In genomic region chr2:77588438-77588837, GRCh38 we compare ENCODE assay signal across 29 cellular contexts.
"Had no signal": no experiment of that assay in that cellular context is flagged by ENCODE, and none has a peak within 500 bp of the region (broad histone marks: within the 10 kb centered on the region; RNA-seq: fewer than 3 reads in every experiment).

No MANE protein-coding gene starts in this region.

- H3K4me3 ChIP-seq: pancreas, psoas muscle, skin epidermis, smooth muscle cell, spleen, suprapubic skin, testis, tibial artery, transverse colon, upper lobe of right lung, uterus had no signal

- H3K9me3 ChIP-seq: neutrophil, pancreas, psoas muscle, testis, tibial artery, transverse colon, upper lobe of right lung, uterus had no signal

- FAIRE-seq: pancreas had no signal

- H3K4me3 Mint-ChIP-seq: naive thymus-derived CD8-positive, alpha-beta T cell; natural killer cell treated with Interleukin-12 subunit alpha and Interleukin-12 subunit beta and Interleukin-15 and Interleukin-18, amount 100 ng/mL, for 72 hours; nephron progenitor cell; stimulated activated memory B cell treated with anti-CD40 and anti-IgM and Interleukin-4, amounts not matched to agents 10 μg/mL and 1 μg/mL and 100 μg/mL, for 72 hours; stimulated activated naive CD8-positive, alpha-beta T cell treated with anti-CD3 and anti-CD28 coated beads, Interleukin-15, amount 100 ng/mL, for 72 hours; type B pancreatic cell had no signal

- H3K27ac ChIP-seq: neutrophil, pancreas, psoas muscle, skin epidermis, spleen, suprapubic skin, testis, tibial artery, transverse colon, upper lobe of right lung, uterus had no signal

- ATAC-seq: naive thymus-derived CD8-positive, alpha-beta T cell; natural killer cell treated with Interleukin-12 subunit alpha and Interleukin-12 subunit beta and Interleukin-15 and Interleukin-18, amount 100 ng/mL, for 72 hours; pancreas; psoas muscle; right cardiac atrium; sciatic nerve; stimulated activated memory B cell treated with anti-CD40 and anti-IgM and Interleukin-4, amounts not matched to agents 10 μg/mL and 1 μg/mL and 100 μg/mL, for 72 hours; stimulated activated naive CD8-positive, alpha-beta T cell treated with anti-CD3 and anti-CD28 coated beads, Interleukin-15, amount 100 ng/mL, for 72 hours; stimulated activated naive CD8-positive, alpha-beta T cell treated with anti-CD3 and anti-CD28 coated beads, Interleukin-15, Interleukin-2, amounts not matched to agents 100 U/mL and 50 U/mL, for 24 hours; upper lobe of right lung had no signal

- H3K36me3 Mint-ChIP-seq: stimulated activated memory B cell treated with anti-CD40 and anti-IgM and Interleukin-4, amounts not matched to agents 10 μg/mL and 1 μg/mL and 100 μg/mL, for 72 hours; type B pancreatic cell had no signal

- H3K27me3 ChIP-seq: neutrophil, pancreas, spleen, suprapubic skin, testis, tibial artery, transverse colon, upper lobe of right lung, uterus had no signal

- H3K4me1 Mint-ChIP-seq: naive thymus-derived CD8-positive, alpha-beta T cell; stimulated activated memory B cell treated with anti-CD40 and anti-IgM and Interleukin-4, amounts not matched to agents 10 μg/mL and 1 μg/mL and 100 μg/mL, for 72 hours; stimulated activated naive CD8-positive, alpha-beta T cell treated with anti-CD3 and anti-CD28 coated beads, Interleukin-15, amount 100 ng/mL, for 72 hours had no signal

- H3K27me3 Mint-ChIP-seq: naive thymus-derived CD8-positive, alpha-beta T cell; natural killer cell treated with Interleukin-12 subunit alpha and Interleukin-12 subunit beta and Interleukin-15 and Interleukin-18, amount 100 ng/mL, for 72 hours; stimulated activated memory B cell treated with anti-CD40 and anti-IgM and Interleukin-4, amounts not matched to agents 10 μg/mL and 1 μg/mL and 100 μg/mL, for 72 hours; stimulated activated naive CD8-positive, alpha-beta T cell treated with anti-CD3 and anti-CD28 coated beads, Interleukin-15, amount 100 ng/mL, for 72 hours; type B pancreatic cell had no signal

- H3K36me3 ChIP-seq: neutrophil, pancreas, spleen, suprapubic skin, tibial artery, transverse colon, upper lobe of right lung, uterus had no signal

- DNase-seq: naive thymus-derived CD8-positive, alpha-beta T cell; nephron progenitor cell; nucleus accumbens; pancreas; psoas muscle; right cardiac atrium; spleen; stimulated activated CD4-positive, alpha-beta T cell treated with anti-CD3 and anti-CD28 coated beads, Interleukin-12 subunit alpha, Interleukin-12 subunit beta, amount 100 ng/mL, for 4 hours; stimulated activated CD4-positive, alpha-beta T cell treated with anti-CD3 and anti-CD28 coated beads, Interleukin-1b, Interleukin-23, amount 100 ng/mL, for 48 hours; stimulated activated CD4-positive, alpha-beta T cell treated with anti-CD3 and anti-CD28 coated beads, Interleukin-4, amount 100 ng/mL, for 1 hour; stimulated activated CD4-positive, alpha-beta T cell treated with anti-CD3 and anti-CD28 coated beads, Interleukin-4, amount 100 ng/mL, for 4 hours; stimulated activated CD8-positive, alpha-beta memory T cell treated with anti-CD3 and anti-CD28 coated beads, Interleukin-4, amount 100 ng/mL, for 48 hours; stimulated activated naive CD4-positive, alpha-beta T cell; stimulated activated naive CD8-positive, alpha-beta T cell treated with anti-CD3 and anti-CD28 coated beads, Interleukin-15, amount 100 ng/mL, for 72 hours; stimulated activated naive CD8-positive, alpha-beta T cell treated with anti-CD3 and anti-CD28 coated beads, Interleukin-15, Interleukin-2, amounts not matched to agents 100 U/mL and 50 U/mL, for 24 hours; substantia nigra; testis; tibial artery; transverse colon; upper lobe of right lung; uterus had no signal

- H3K27ac Mint-ChIP-seq: naive thymus-derived CD8-positive, alpha-beta T cell; natural killer cell treated with Interleukin-12 subunit alpha and Interleukin-12 subunit beta and Interleukin-15 and Interleukin-18, amount 100 ng/mL, for 72 hours; nephron progenitor cell; stimulated activated memory B cell treated with anti-CD40 and anti-IgM and Interleukin-4, amounts not matched to agents 10 μg/mL and 1 μg/mL and 100 μg/mL, for 72 hours; stimulated activated naive CD8-positive, alpha-beta T cell treated with anti-CD3 and anti-CD28 coated beads, Interleukin-15, amount 100 ng/mL, for 72 hours; type B pancreatic cell had no signal

- H3K4me1 ChIP-seq: pancreas, psoas muscle, spleen, suprapubic skin, testis, tibial artery, transverse colon, upper lobe of right lung, uterus had no signal

- H3K4me2 ChIP-seq: smooth muscle cell had no signal
